ENCODE assay signal across 8 cellular contexts in genomic region chr6:145015739-145016558, GRCh38.
A peak's percentile ranks its signal among the peaks of the same experiment; 100 is the strongest.
DNase-seq lines count a peak whose midpoint lies in the region; ATAC-seq and TF ChIP-seq lines count a peak whose summit lies in the region.

No MANE protein-coding gene starts in this region.

- DNase-seq in GM10248 (ENCODE audit: extremely low spot score) (peak; percentile 37), lung microvascular endothelial cell (ENCODE audit: low read depth in 2 of 2) (peak; percentile 65 to 91), middle frontal gyrus (ENCODE audit: extremely low spot score, low spot score) (no peak), UCSD-AML1 (lab: John Stamatoyannopoulos, UW; ENCODE audit: unreplicated experiment) (no peak), WTC11 (ENCODE audit: low spot score) (no peak)

- no peaks in the 10 kb centered on the region for H3K36me3 Mint-ChIP-seq in activated T-helper 17 cell treated with anti-CD3 and anti-CD28 coated beads, Interleukin-2, amount 50 U/mL, for 72 hours (ENCODE audit: low read depth)
- no peaks in the 10 kb centered on the region for H3K36me3 Mint-ChIP-seq in WTC11

- H3K4me1 Mint-ChIP-seq in activated T-helper 17 cell treated with anti-CD3 and anti-CD28 coated beads, Interleukin-2, amount 50 U/mL, for 72 hours = no peaks in the 10 kb centered on the region
- peaks cover 11% of the 10 kb centered on the region for H3K4me1 Mint-ChIP-seq in WTC11

- no peak overlapping the region for H3K4me3 Mint-ChIP-seq in activated T-helper 17 cell treated with anti-CD3 and anti-CD28 coated beads, Interleukin-2, amount 50 U/mL, for 72 hours
- no peak overlapping the region for H3K4me3 Mint-ChIP-seq in WTC11

- H3K27me3 Mint-ChIP-seq in activated T-helper 17 cell treated with anti-CD3 and anti-CD28 coated beads, Interleukin-2, amount 50 U/mL, for 72 hours = peaks cover 8% of the 10 kb centered on the region
- H3K27me3 Mint-ChIP-seq in WTC11 (ENCODE audit: low read depth) = no peaks in the 10 kb centered on the region

- H3K9me3 Mint-ChIP-seq in activated T-helper 17 cell treated with anti-CD3 and anti-CD28 coated beads, Interleukin-2, amount 50 U/mL, for 72 hours = no peaks in the 10 kb centered on the region
- peaks cover 4% of the 10 kb centered on the region; the same call in 1 of the 2 replicates for H3K9me3 Mint-ChIP-seq in WTC11

- H3K27ac Mint-ChIP-seq in activated T-helper 17 cell treated with anti-CD3 and anti-CD28 coated beads, Interleukin-2, amount 50 U/mL, for 72 hours = peak overlapping the region; percentile 5
- no peak overlapping the region; the same call in 1 of the 2 replicates for H3K27ac Mint-ChIP-seq in WTC11

- POLR2A ChIA-PET in GM10248 (lab: Yijun Ruan, JAX) (no interaction called here), WTC11 (lab: Charles Lee) (no interaction called here)

- ATAC-seq in GM21515 (IDR thresholded peaks at IDR 0.05; ENCODE audit: unreplicated experiment) (peak; percentile 96), HG03571 (IDR thresholded peaks at IDR 0.05; ENCODE audit: unreplicated experiment) (peak; percentile 94), WTC11 (no peak)
- ATAC-seq in activated T-helper 17 cell treated with anti-CD3 and anti-CD28 coated beads, Interleukin-2, amount 50 U/mL, for 72 hours (replicated peaks) = peak; percentile 98

- TF ChIP-seq CTCF in GM10248 (IDR thresholded peaks at IDR 0.05; ENCODE audit: control extremely low read depth, extremely low read depth, low read depth, missing control alignments) = no peak
- TF ChIP-seq CTCF in WTC11 (IDR thresholded peaks at IDR 0.05) = no peak

- CTCF ChIA-PET in GM10248 (lab: Yijun Ruan, JAX) = interaction anchor here (1.3 kb wide), 1 partner anchor 618 kb away, joined by 3 read pairs; no protein-coding TSS in a partner anchor
- CTCF ChIA-PET in WTC11 (lab: Charles Lee) = interaction anchor here (0.6 kb wide), 1 partner anchor 301 kb away, joined by 4 read pairs; no protein-coding TSS in a partner anchor

TF ChIP-seq in WTC11, 78 proteins besides CTCF, POLR2A, EP300 and RAD21:
- no peak for TF ChIP-seq ZNF423 (CRISPR knock-in tag; IDR thresholded peaks at IDR 0.05)
- TF ChIP-seq E2F5 (CRISPR knock-in tag; IDR thresholded peaks at IDR 0.05) = no peak
TF ChIP-seq in WTC11: peak in this region for 0.

Comparison
In these comparisons a context has a peak if more than half of its experiments do, and no peak if none do; other contexts are left out.
1. DNase-seq: peak in GM10248 (single experiment) and lung microvascular endothelial cell (2 of 2); none in middle frontal gyrus (single experiment), UCSD-AML1 (single experiment) and WTC11 (single experiment).